23 cellular contexts compared by ENCODE assay signal in genomic region chr12:55970775-55971174, GRCh38. TPM values are rescaled to one million over a fixed set of nuclear protein-coding genes. Genes with fewer than 3 reads are reported as not detected.
DNase-seq lines count a peak whose midpoint lies in the region; ATAC-seq and TF ChIP-seq lines count a peak whose summit lies in the region.
"Had no signal": no experiment of that assay in that cellular context is flagged by ENCODE, and none has a peak within 500 bp of the region (broad histone marks: within the 10 kb centered on the region; RNA-seq: fewer than 3 reads in every experiment).

No MANE protein-coding gene starts in this region.

- no peaks in the 10 kb centered on the region for H3K36me3 ChIP-seq in GM23248 (ENCODE audit: low read depth)
- H3K36me3 ChIP-seq in PC-3 (ENCODE audit: low read depth, low read length), result 0 out of 2 replicates have a peak, but pooled peaks cover 2% of the 10 kb centered on the region
- H3K36me3 ChIP-seq: pancreas had no signal

- ATAC-seq in activated T-helper 17 cell treated with anti-CD3 and anti-CD28 coated beads, Interleukin-2, amount 50 U/mL, for 72 hours (replicated peaks), result no peak
- ATAC-seq in PC-3, result no peak
- ATAC-seq: pancreas, sciatic nerve had no signal

- H3K9ac ChIP-seq in GM23248 (no peak overlapping the region), PC-3 (ENCODE audit: low read length) (no peak overlapping the region)

- peaks cover 22% of the 10 kb centered on the region for H3K4me1 ChIP-seq in GM23248 (ENCODE audit: insufficient read depth)
- H3K4me1 ChIP-seq in PC-3 (ENCODE audit: insufficient read depth, low read length), result peaks cover 43% of the 10 kb centered on the region

- H3K4me1 Mint-ChIP-seq in activated T-helper 17 cell treated with anti-CD3 and anti-CD28 coated beads, Interleukin-2, amount 50 U/mL, for 72 hours, result peaks cover 18% of the 10 kb centered on the region

- no peak overlapping the region for H3K4me3 ChIP-seq in GM23248
- no peak overlapping the region for H3K4me3 ChIP-seq in fibroblast of the aortic adventitia (ENCODE audit: low read depth, low read length)
- no peak overlapping the region for H3K4me3 ChIP-seq in PC-3 (ENCODE audit: low read length)
- H3K4me3 ChIP-seq: pancreas, SK-N-MC, stomach had no signal

- H3K4me2 ChIP-seq in GM23248 (ENCODE audit: unreplicated experiment) (no peak overlapping the region), PC-3 (ENCODE audit: low read length) (no peak overlapping the region)

- 89 to 95% methylated on average over 7 of the region's 7 CpGs for WGBS in GM23248 (ENCODE audit: low coverage in 1 of 2, low lambda C conversion rate in 2 of 2, missing lambda C conversion rate in 2 of 2), 2 experiments

- no peaks in the 10 kb centered on the region for H3K27me3 ChIP-seq in GM23248 (replicated peaks; ENCODE audit: insufficient read depth)
- H3K27me3 ChIP-seq in PC-3 (ENCODE audit: low read length), result no peaks in the 10 kb centered on the region
- H3K27me3 ChIP-seq: pancreas, stomach had no signal

- no peaks in the 10 kb centered on the region for H4K20me1 ChIP-seq in GM23248 (ENCODE audit: insufficient read depth)
- H4K20me1 ChIP-seq in PC-3 (ENCODE audit: low read length), result no peaks in the 10 kb centered on the region

- peaks cover 27% of the 10 kb centered on the region for H3F3A ChIP-seq in GM23248 (ENCODE audit: insufficient read depth)
- peaks cover 5% of the 10 kb centered on the region for H3F3A ChIP-seq in PC-3 (ENCODE audit: low read length, unreplicated experiment)

- in situ Hi-C loops in GM23248 (cut with MboI), result no loop called here

- BruUV-seq in PC-3 (replicated peaks; lab: Mats Ljungman, UMichigan), result no TSS peak

- H3K9me3 ChIP-seq in GM23248 (ENCODE audit: low read depth), result no peaks in the 10 kb centered on the region
- H3K9me3 ChIP-seq in PC-3 (ENCODE audit: low read length), result no peaks in the 10 kb centered on the region
- H3K9me3 ChIP-seq: pancreas, stomach had no signal

- no peaks in the 10 kb centered on the region for H3K9me3 Mint-ChIP-seq in activated T-helper 17 cell treated with anti-CD3 and anti-CD28 coated beads, Interleukin-2, amount 50 U/mL, for 72 hours
- H3K9me3 Mint-ChIP-seq: CD8-positive, alpha-beta memory T cell; T-helper 2 cell treated with Interferon-gamma antibody and Interleukin-4, amounts not matched to agents 5 μg/mL and 100 μg/mL, for 36 hours had no signal

- TF ChIP-seq CTCF in 22Rv1 (IDR thresholded peaks at IDR 0.05), result no peak
- no peak for TF ChIP-seq CTCF in fibroblast of the aortic adventitia (IDR thresholded peaks at IDR 0.05; ENCODE audit: insufficient read depth, low read length)
- no peak for TF ChIP-seq CTCF in PC-3 (conservative IDR thresholded peaks at IDR 0.05; ENCODE audit: low read depth, low read length)

- H3K27me3 Mint-ChIP-seq in activated T-helper 17 cell treated with anti-CD3 and anti-CD28 coated beads, Interleukin-2, amount 50 U/mL, for 72 hours, result no peaks in the 10 kb centered on the region
- H3K27me3 Mint-ChIP-seq: CD8-positive, alpha-beta memory T cell had no signal

- no peak overlapping the region for H3K4me3 Mint-ChIP-seq in activated T-helper 17 cell treated with anti-CD3 and anti-CD28 coated beads, Interleukin-2, amount 50 U/mL, for 72 hours
- H3K4me3 Mint-ChIP-seq: T-helper 2 cell treated with Interferon-gamma antibody and Interleukin-4, amounts not matched to agents 5 μg/mL and 100 μg/mL, for 36 hours had no signal

- peak overlapping the region; percentile 89 for H3K27ac ChIP-seq in 22Rv1
- H3K27ac ChIP-seq in GM23248, result peak overlapping the region; percentile 96; the same call in 1 of the 2 replicates
- no peak overlapping the region for H3K27ac ChIP-seq in PC-3 (ENCODE audit: low read length)

- H3K36me3 Mint-ChIP-seq in activated T-helper 17 cell treated with anti-CD3 and anti-CD28 coated beads, Interleukin-2, amount 50 U/mL, for 72 hours (ENCODE audit: low read depth), result peaks cover 8% of the 10 kb centered on the region

- peaks cover 44% of the 10 kb centered on the region for H3K79me2 ChIP-seq in GM23248 (ENCODE audit: insufficient read depth)
- H3K79me2 ChIP-seq in PC-3 (ENCODE audit: low read length), result peaks cover 43% of the 10 kb centered on the region

- H2AFZ ChIP-seq in GM23248 (no peak overlapping the region), PC-3 (ENCODE audit: low read length) (no peak overlapping the region)

- no peaks in the 10 kb centered on the region for H3K9me2 ChIP-seq in GM23248 (ENCODE audit: insufficient read depth)
- H3K9me2 ChIP-seq in PC-3 (replicated peaks; ENCODE audit: low read length), result no peaks in the 10 kb centered on the region

- DNase-seq in GM23248 (peak; percentile 42), fibroblast of the aortic adventitia (ENCODE audit: low read depth) (peak; percentile 41), midbrain (lab: John Stamatoyannopoulos, UW) (no peak), iPS-NIHi11 (ENCODE audit: low spot score) (no peak), PC-3 (no peak), cortex of kidney (lab: John Stamatoyannopoulos, UW) (no peak)
- DNase-seq: ACHN; activated CD4-positive, CD25-positive, alpha-beta regulatory T cell treated with anti-CD3 and anti-CD28 coated beads, Interleukin-2, amount 50 U/mL, for 72 hours; activated CD8-positive, alpha-beta memory T cell treated with anti-CD3 and anti-CD28 coated beads, Interleukin-2, amount 50 U/mL, for 48 hours; activated gamma-delta T cell treated with Interleukin-2 at 50 U/mL for 16 hours; amygdala; CD8-positive, alpha-beta memory T cell; cerebellar nuclear complex; KG1; NCI-H1092; NCI-H526 treated with DMSO at 0.1 percent for 48 hours; pancreas; stomach had no signal

- intact Hi-C loops in PC-3 (cut with micrococcal nuclease), result no loop called here

- POLR2A ChIA-PET in PC-3 (lab: Charles Lee; ENCODE audit: unreplicated experiment), result interaction anchor here (0.6 kb wide), 1 partner anchor 195 kb away, joined by 3 read pairs; no protein-coding TSS in a partner anchor

- CTCF ChIA-PET in PC-3 (lab: Charles Lee), result no interaction called here

- H3K27ac Mint-ChIP-seq in activated T-helper 17 cell treated with anti-CD3 and anti-CD28 coated beads, Interleukin-2, amount 50 U/mL, for 72 hours, result peak overlapping the region; percentile 15

RNA-seq across cellular contexts. Expression of gene RAB5B, which starts 3.1 kb away (rescaled TPM):
- total RNA-seq in GM23248 (2014; rRNA removed; shearing (Covaris generic)), result 47.0 and 58.6 TPM in 2 replicates
- 65.8 and 66.6 TPM in 2 replicates for polyA plus RNA-seq in GM23248 (2016; fragmentation: Nextera tagmentation; extraction: Ambion mirVana)
- total RNA-seq in activated T-helper 17 cell treated with anti-CD3 and anti-CD28 coated beads, Interleukin-2, amount 50 U/mL, for 72 hours, result 10 to 100 TPM; 34.2 to 50.8 TPM
- total RNA-seq in fibroblast of the aortic adventitia (ENCODE audit: low replicate concordance), result 47.8 and 75.2 TPM in 2 replicates
- total RNA-seq in PC-3 (2014; rRNA removed), result 48.8 and 50.6 TPM in 2 replicates

RNA-seq across cellular contexts. Expression of gene CDK2, which starts 4.1 kb away (rescaled TPM):
- 20.8 and 34.9 TPM in 2 replicates for total RNA-seq in GM23248 (2014; rRNA removed; shearing (Covaris generic))
- polyA plus RNA-seq in GM23248 (2016; fragmentation: Nextera tagmentation; extraction: Ambion mirVana), result 16.2 and 16.6 TPM in 2 replicates
- 100 to 1,000 TPM; 101 to 104 TPM for total RNA-seq in activated T-helper 17 cell treated with anti-CD3 and anti-CD28 coated beads, Interleukin-2, amount 50 U/mL, for 72 hours
- total RNA-seq in fibroblast of the aortic adventitia (ENCODE audit: low replicate concordance), result 8.5 and 38.5 TPM in 2 replicates
- total RNA-seq in PC-3 (2014; rRNA removed), result 63.0 and 68.2 TPM in 2 replicates

RNA-seq across cellular contexts. Expression of gene PMEL, which starts 4.9 kb away (rescaled TPM):
- 0.13 and 2.3 TPM in 2 replicates for total RNA-seq in GM23248 (2014; rRNA removed; shearing (Covaris generic))
- 0.38 and 0.76 TPM in 2 replicates for polyA plus RNA-seq in GM23248 (2016; fragmentation: Nextera tagmentation; extraction: Ambion mirVana)
- total RNA-seq in activated T-helper 17 cell treated with anti-CD3 and anti-CD28 coated beads, Interleukin-2, amount 50 U/mL, for 72 hours, result 1 to 10 TPM in 1 of 2 donors, under 1 TPM in 1; 0.30 to 2.5 TPM
- total RNA-seq in fibroblast of the aortic adventitia (ENCODE audit: low replicate concordance) (0.27 and 0.82 TPM in 2 replicates), PC-3 (2014; rRNA removed) (0.35 and 2.0 TPM in 2 replicates)
- polyA plus RNA-seq: CD8-positive, alpha-beta memory T cell had no signal

RNA-seq across cellular contexts. Expression of gene SUOX, which starts 26.3 kb away (rescaled TPM):
- total RNA-seq in GM23248 (2014; rRNA removed; shearing (Covaris generic)), result 10.2 and 19.1 TPM in 2 replicates
- polyA plus RNA-seq in GM23248 (2016; fragmentation: Nextera tagmentation; extraction: Ambion mirVana), result 9.5 and 10.0 TPM in 2 replicates
- total RNA-seq in activated T-helper 17 cell treated with anti-CD3 and anti-CD28 coated beads, Interleukin-2, amount 50 U/mL, for 72 hours, result 1 to 10 TPM; 3.4 to 3.5 TPM
- total RNA-seq in fibroblast of the aortic adventitia (ENCODE audit: low replicate concordance) (20.4 and 40.4 TPM in 2 replicates), PC-3 (2014; rRNA removed) (18.0 and 33.9 TPM in 2 replicates)

RNA-seq across cellular contexts. Expression of gene DGKA, which starts 39.8 kb away (rescaled TPM):
- 66.6 and 67.7 TPM in 2 replicates for total RNA-seq in GM23248 (2014; rRNA removed; shearing (Covaris generic))
- 109 and 116 TPM in 2 replicates for polyA plus RNA-seq in GM23248 (2016; fragmentation: Nextera tagmentation; extraction: Ambion mirVana)
- total RNA-seq in activated T-helper 17 cell treated with anti-CD3 and anti-CD28 coated beads, Interleukin-2, amount 50 U/mL, for 72 hours, result 100 to 1,000 TPM; 282 to 502 TPM
- 50.6 and 62.1 TPM in 2 replicates for total RNA-seq in fibroblast of the aortic adventitia (ENCODE audit: low replicate concordance)
- total RNA-seq in PC-3 (2014; rRNA removed), result 27.2 and 41.5 TPM in 2 replicates

Comparison
In these comparisons a context has a peak if more than half of its experiments do, and no peak if none do; other contexts are left out.
1. DNase-seq: peak in GM23248 (single experiment) and fibroblast of the aortic adventitia (single experiment); none in midbrain (single experiment), iPS-NIHi11 (single experiment), PC-3 (single experiment) and cortex of kidney (single experiment).